Comparison of ENCODE assay signal across 11 cellular contexts in the genomic region with DNA sequence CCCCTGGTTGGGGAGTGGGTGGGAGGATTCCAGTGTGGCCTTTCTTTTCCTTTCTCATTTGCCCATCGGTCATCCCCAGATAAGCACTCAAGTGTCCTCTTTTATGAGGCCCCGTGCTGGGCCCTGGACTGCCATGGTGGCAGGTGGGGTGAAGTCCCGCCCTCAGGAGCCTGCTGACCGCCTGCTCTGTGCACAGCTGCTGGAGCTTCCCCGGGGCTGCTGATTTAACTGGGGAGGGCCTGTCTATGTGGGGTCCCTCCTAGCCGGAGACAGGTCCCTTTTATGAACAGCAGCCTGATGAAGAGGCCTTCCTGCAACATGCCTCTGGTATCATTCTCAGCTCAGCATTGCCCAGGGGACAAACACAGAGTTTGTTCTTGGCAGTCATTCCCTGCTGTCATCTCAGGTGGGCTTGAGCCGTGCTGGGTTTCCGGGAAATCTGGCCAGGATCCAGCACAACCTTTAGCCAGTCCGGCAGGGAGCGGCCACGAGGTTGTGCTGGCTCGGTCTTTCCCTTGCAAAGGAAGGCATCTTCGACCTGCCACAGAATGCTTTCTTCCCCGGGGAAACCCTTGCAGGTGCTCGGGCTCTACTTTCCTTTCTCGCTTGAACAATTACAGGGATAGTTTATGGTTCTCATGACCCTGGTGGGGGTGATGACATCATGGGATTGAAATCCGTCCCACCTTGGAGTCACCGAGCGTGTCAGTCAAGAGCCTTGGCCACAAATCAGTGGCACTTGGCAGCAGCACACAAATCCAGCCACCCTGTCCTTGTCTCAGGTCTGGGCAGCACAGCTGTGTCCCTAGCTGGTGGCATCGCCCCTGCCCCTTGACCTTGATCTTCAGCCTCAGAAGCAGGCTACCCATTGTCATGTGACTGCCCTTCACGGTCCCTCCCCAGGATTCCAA. TPM values are rescaled to one million over a fixed set of nuclear protein-coding genes. Genes with fewer than 3 reads are reported as not detected.
A peak's percentile ranks its signal among the peaks of the same experiment; 100 is the strongest.
DNase-seq lines count a peak whose midpoint lies in the region; ATAC-seq and TF ChIP-seq lines count a peak whose summit lies in the region.
"Had no signal": no experiment of that assay in that cellular context is flagged by ENCODE, and none has a peak within 500 bp of the region (broad histone marks: within the 10 kb centered on the region; RNA-seq: fewer than 3 reads in every experiment).

No MANE protein-coding gene starts in this region.

- H3K4me1 ChIP-seq in Caco-2, result peaks cover 56% of the 10 kb centered on the region
- peaks cover 39% of the 10 kb centered on the region for H3K4me1 ChIP-seq in mammary epithelial cell (ENCODE audit: insufficient read depth, low read length)

- H3K27me3 Mint-ChIP-seq in Caco-2 (ENCODE audit: insufficient read depth, unreplicated experiment), result no peaks in the 10 kb centered on the region
- peaks cover 13% of the 10 kb centered on the region for H3K27me3 Mint-ChIP-seq in nephron (ENCODE audit: low read depth)
- H3K27me3 Mint-ChIP-seq in activated T-helper 1 cell treated with anti-CD3 and anti-CD28 coated beads, Interleukin-12 subunit alpha, Interleukin-12 subunit beta, Interleukin-2, Interleukin-4 antibody, amounts not matched to agents 30 ng/mL and 10 ng/mL and 1 ng/mL, durations not matched to agents 14 hours and 24 hours and 36 hours (ENCODE audit: insufficient read depth), result peaks cover 6% of the 10 kb centered on the region
- H3K27me3 Mint-ChIP-seq in glutamatergic neuron (ENCODE audit: unreplicated experiment), result peaks cover 5% of the 10 kb centered on the region

- no peaks in the 10 kb centered on the region for H4K20me1 ChIP-seq in mammary epithelial cell (ENCODE audit: insufficient read depth, low read length)

- in situ Hi-C loops in mammary epithelial cell (cut with MboI; ENCODE audit: low sequenced_read_pairs in 2 of 2), result no loop called here

- peak overlapping the region; percentile 65 for H3K27ac ChIP-seq in mammary epithelial cell (ENCODE audit: insufficient read depth, low read depth, low read length)

- H2AFZ ChIP-seq in mammary epithelial cell (ENCODE audit: low read depth, low read length), result peak overlapping the region; percentile 52

- H3K36me3 Mint-ChIP-seq in Caco-2 (ENCODE audit: insufficient read depth, unreplicated experiment), result peaks cover 65% of the 10 kb centered on the region
- H3K36me3 Mint-ChIP-seq in nephron (ENCODE audit: low read depth), result no peaks in the 10 kb centered on the region
- H3K36me3 Mint-ChIP-seq in activated T-helper 1 cell treated with anti-CD3 and anti-CD28 coated beads, Interleukin-12 subunit alpha, Interleukin-12 subunit beta, Interleukin-2, Interleukin-4 antibody, amounts not matched to agents 30 ng/mL and 10 ng/mL and 1 ng/mL, durations not matched to agents 14 hours and 24 hours and 36 hours (ENCODE audit: low read depth), result no peaks in the 10 kb centered on the region
- peaks cover 5% of the 10 kb centered on the region for H3K36me3 Mint-ChIP-seq in glutamatergic neuron (ENCODE audit: unreplicated experiment)
- H3K36me3 Mint-ChIP-seq: activated naive CD4-positive, alpha-beta T cell treated with anti-CD3 and anti-CD28 coated beads, Interleukin-2, amount 10 ng/mL, durations not matched to agents 7 days and 5 days had no signal

- H3K4me1 Mint-ChIP-seq in Caco-2 (ENCODE audit: low read depth, unreplicated experiment) (peaks cover 56% of the 10 kb centered on the region), nephron (peaks cover 38% of the 10 kb centered on the region), glutamatergic neuron (ENCODE audit: low read depth, unreplicated experiment) (peaks cover 25% of the 10 kb centered on the region)
- no peaks in the 10 kb centered on the region for H3K4me1 Mint-ChIP-seq in activated T-helper 1 cell treated with anti-CD3 and anti-CD28 coated beads, Interleukin-12 subunit alpha, Interleukin-12 subunit beta, Interleukin-2, Interleukin-4 antibody, amounts not matched to agents 30 ng/mL and 10 ng/mL and 1 ng/mL, durations not matched to agents 14 hours and 24 hours and 36 hours (ENCODE audit: low read depth)
- H3K4me1 Mint-ChIP-seq: activated naive CD4-positive, alpha-beta T cell treated with anti-CD3 and anti-CD28 coated beads, Interleukin-2, amount 10 ng/mL, durations not matched to agents 7 days and 5 days had no signal

- H3K27ac Mint-ChIP-seq in Caco-2 (ENCODE audit: unreplicated experiment) (peak overlapping the region; percentile 92), nephron (peak overlapping the region; percentile 76 to 96 (median 89)), glutamatergic neuron (ENCODE audit: unreplicated experiment) (no peak overlapping the region)
- H3K27ac Mint-ChIP-seq in activated T-helper 1 cell treated with anti-CD3 and anti-CD28 coated beads, Interleukin-12 subunit alpha, Interleukin-12 subunit beta, Interleukin-2, Interleukin-4 antibody, amounts not matched to agents 30 ng/mL and 10 ng/mL and 1 ng/mL, durations not matched to agents 14 hours and 24 hours and 36 hours, result no peak overlapping the region
- H3K27ac Mint-ChIP-seq: activated naive CD4-positive, alpha-beta T cell treated with anti-CD3 and anti-CD28 coated beads, Interleukin-2, amount 10 ng/mL, durations not matched to agents 7 days and 5 days; CD4-positive, alpha-beta T cell had no signal

- intact Hi-C loops in Caco-2 (cut with micrococcal nuclease; ENCODE audit: unreplicated experiment) (no loop called here), mammary epithelial cell (cut with micrococcal nuclease) (no loop called here)
- intact Hi-C loops in activated T-helper 1 cell treated with anti-CD3 and anti-CD28 coated beads, Interleukin-12 subunit alpha, Interleukin-12 subunit beta, Interleukin-2, Interleukin-4 antibody, amounts not matched to agents 30 ng/mL and 10 ng/mL and 1 ng/mL, durations not matched to agents 14 hours and 24 hours and 36 hours (cut with micrococcal nuclease), result no loop called here

- no peak for ATAC-seq in GM19023 (IDR thresholded peaks at IDR 0.05; ENCODE audit: unreplicated experiment)
- ATAC-seq in GM18867 (IDR thresholded peaks at IDR 0.05; ENCODE audit: unreplicated experiment), result no peak

- no peak overlapping the region for H3K4me2 ChIP-seq in mammary epithelial cell (ENCODE audit: insufficient read depth, low read depth, low read length)

- BruUV-seq in Caco-2 (replicated peaks; lab: Mats Ljungman, UMichigan), result no TSS peak
- BruUV-seq in mammary epithelial cell (replicated peaks; lab: Mats Ljungman, UMichigan), result no TSS peak

- peaks cover 80% of the 10 kb centered on the region for H3K79me2 ChIP-seq in mammary epithelial cell (ENCODE audit: insufficient read depth, low read length)

- no peak overlapping the region for H3K9ac ChIP-seq in mammary epithelial cell (ENCODE audit: insufficient read depth, low read length)

- H3K36me3 ChIP-seq in Caco-2 (ENCODE audit: control insufficient read depth, insufficient read depth, low read length) (peaks cover 6% of the 10 kb centered on the region), mammary epithelial cell (ENCODE audit: insufficient read depth, low read length) (no peaks in the 10 kb centered on the region)

- CTCF ChIA-PET in Caco-2 (lab: Charles Lee), result no interaction called here
- CTCF ChIA-PET in mammary epithelial cell (lab: Charles Lee; ENCODE audit: low non-redundant PET), result no interaction called here

- TF ChIP-seq CTCF in Caco-2 (IDR thresholded peaks at IDR 0.05; ENCODE audit: insufficient read depth in 1 of 2, low read depth in 1 of 2, low read length in 1 of 2, severe bottlenecking in 1 of 2, unreplicated experiment in 1 of 2) (no peak), mammary epithelial cell (conservative IDR thresholded peaks at IDR 0.05 in 1 of 2, IDR thresholded peaks at IDR 0.05 in 1 of 2; ENCODE audit: extremely low read depth in 1 of 2, insufficient read depth in 1 of 2, low read depth in 1 of 2, low read length in 2 of 2) (no peak), nephron (IDR thresholded peaks at IDR 0.05; ENCODE audit: unreplicated experiment in 3 of 3) (no peak), glutamatergic neuron (IDR thresholded peaks at IDR 0.05; ENCODE audit: partially characterized antibody, unreplicated experiment) (no peak)

- WGBS in mammary epithelial cell (ENCODE audit: low coverage, missing lambda C conversion rate), result 68% methylated on average over 19 of the region's 21 CpGs

- POLR2A ChIA-PET in Caco-2 (lab: Charles Lee), result interaction anchor here (0.6 kb wide), 1 partner anchor 422 kb away, joined by 4 read pairs; no protein-coding TSS in a partner anchor

- no peak for DNase-seq in Caco-2
- peak; percentile 80 for DNase-seq in NCI-H2029 (lab: John Stamatoyannopoulos, UW)
- DNase-seq in mammary epithelial cell, result no peak
- DNase-seq in activated T-helper 1 cell treated with anti-CD3 and anti-CD28 coated beads, Interleukin-12 subunit alpha, Interleukin-12 subunit beta, Interleukin-2, Interleukin-4 antibody, amounts not matched to agents 30 ng/mL and 10 ng/mL and 1 ng/mL, durations not matched to agents 14 hours and 24 hours and 36 hours (ENCODE audit: low spot score), result no peak
- no peak for DNase-seq in glutamatergic neuron
- DNase-seq: activated CD4-positive, alpha-beta T cell treated with anti-CD3 and anti-CD28 coated beads for 1 hour; activated naive CD4-positive, alpha-beta T cell treated with anti-CD3 and anti-CD28 coated beads, Interleukin-2, amount 10 ng/mL, durations not matched to agents 7 days and 5 days; CD4-positive, alpha-beta T cell had no signal

- H3K27me3 ChIP-seq in Caco-2 (replicated peaks; ENCODE audit: control insufficient read depth, insufficient read depth, low read length), result no peaks in the 10 kb centered on the region
- no peaks in the 10 kb centered on the region for H3K27me3 ChIP-seq in mammary epithelial cell (ENCODE audit: insufficient read depth, low read length)

- H3K4me3 ChIP-seq in Caco-2 (ENCODE audit: low read depth, low read length) (no peak overlapping the region), mammary epithelial cell (replicated peaks in 1 of 3; ENCODE audit: insufficient read depth in 1 of 3, low read depth in 2 of 3, low read length in 3 of 3) (no peak overlapping the region)

- peaks cover under 1% of the 10 kb centered on the region; the same call in 1 of the 2 replicates for H3K9me3 ChIP-seq in Caco-2
- no peaks in the 10 kb centered on the region for H3K9me3 ChIP-seq in mammary epithelial cell (replicated peaks; ENCODE audit: insufficient read depth, low read length)

- dilution Hi-C loops in mammary epithelial cell (cut with HindIII; ENCODE audit: low sequenced_read_pairs), result no loop called here

- peaks cover 20% of the 10 kb centered on the region for H3K9me3 Mint-ChIP-seq in Caco-2 (ENCODE audit: unreplicated experiment)
- H3K9me3 Mint-ChIP-seq in nephron, result peaks cover 6% of the 10 kb centered on the region
- peaks cover 7% of the 10 kb centered on the region for H3K9me3 Mint-ChIP-seq in activated T-helper 1 cell treated with anti-CD3 and anti-CD28 coated beads, Interleukin-12 subunit alpha, Interleukin-12 subunit beta, Interleukin-2, Interleukin-4 antibody, amounts not matched to agents 30 ng/mL and 10 ng/mL and 1 ng/mL, durations not matched to agents 14 hours and 24 hours and 36 hours
- H3K9me3 Mint-ChIP-seq in glutamatergic neuron (ENCODE audit: unreplicated experiment), result peaks cover 14% of the 10 kb centered on the region

- H3K4me3 Mint-ChIP-seq in Caco-2 (ENCODE audit: unreplicated experiment) (peak overlapping the region; percentile 58), nephron (peak overlapping the region in 1 of 3 experiments; percentile 32), glutamatergic neuron (ENCODE audit: unreplicated experiment) (no peak overlapping the region)
- H3K4me3 Mint-ChIP-seq in activated T-helper 1 cell treated with anti-CD3 and anti-CD28 coated beads, Interleukin-12 subunit alpha, Interleukin-12 subunit beta, Interleukin-2, Interleukin-4 antibody, amounts not matched to agents 30 ng/mL and 10 ng/mL and 1 ng/mL, durations not matched to agents 14 hours and 24 hours and 36 hours, result no peak overlapping the region
- H3K4me3 Mint-ChIP-seq: activated naive CD4-positive, alpha-beta T cell treated with anti-CD3 and anti-CD28 coated beads, Interleukin-2, amount 10 ng/mL, durations not matched to agents 7 days and 5 days; CD4-positive, alpha-beta T cell had no signal

RNA-seq across cellular contexts. Expression of a gene that starts 20.1 kb away (rescaled TPM):
- total RNA-seq in Caco-2 (2022) (298 and 304 TPM in 2 replicates), mammary epithelial cell (10 to 100 TPM; 83.9 to 87.0 TPM), glutamatergic neuron (ENCODE audit: unreplicated experiment) (0.12 TPM)
- 72.9 TPM for polyA plus RNA-seq in mammary epithelial cell
- polyA minus RNA-seq in mammary epithelial cell, result 59.8 TPM
- total RNA-seq in activated T-helper 1 cell treated with anti-CD3 and anti-CD28 coated beads, Interleukin-12 subunit alpha, Interleukin-12 subunit beta, Interleukin-2, Interleukin-4 antibody, amounts not matched to agents 30 ng/mL and 10 ng/mL and 1 ng/mL, durations not matched to agents 14 hours and 24 hours and 36 hours, result not detected in 2 replicates

Comparison
In these comparisons a context has a peak if more than half of its experiments do, and no peak if none do; other contexts are left out.
1. H3K27ac Mint-ChIP-seq: peak in Caco-2 (single experiment) and nephron (3 of 3); none in activated T-helper 1 cell treated with anti-CD3 and anti-CD28 coated beads, Interleukin-12 subunit alpha, Interleukin-12 subunit beta, Interleukin-2, Interleukin-4 antibody, amounts not matched to agents 30 ng/mL and 10 ng/mL and 1 ng/mL, durations not matched to agents 14 hours and 24 hours and 36 hours (single experiment) and glutamatergic neuron (single experiment).
2. RNA of a gene that starts 20.1 kb away (total RNA-seq): 298 to 304 TPM in Caco-2 and 83.9 to 87.0 TPM in mammary epithelial cell; 0.12 TPM in glutamatergic neuron (single experiment) and not detected in activated T-helper 1 cell treated with anti-CD3 and anti-CD28 coated beads, Interleukin-12 subunit alpha, Interleukin-12 subunit beta, Interleukin-2, Interleukin-4 antibody, amounts not matched to agents 30 ng/mL and 10 ng/mL and 1 ng/mL, durations not matched to agents 14 hours and 24 hours and 36 hours; every median in the first group is over 10 times any median in the second.